Comparison of ENCODE assay signal across 10 cellular contexts in genomic region chr17:36008998-36009665, GRCh38. TPM values are rescaled to one million over a fixed set of nuclear protein-coding genes. Genes with fewer than 3 reads are reported as not detected.
DNase-seq lines count a peak whose midpoint lies in the region; ATAC-seq, FAIRE-seq and TF ChIP-seq lines count a peak whose summit lies in the region.
"Had no signal": no experiment of that assay in that cellular context is flagged by ENCODE, and none has a peak within 500 bp of the region (broad histone marks: within the 10 kb centered on the region; RNA-seq: fewer than 3 reads in every experiment).

No MANE protein-coding gene starts in this region.

- peak overlapping the region; percentile 34 for H2AFZ ChIP-seq in IMR-90 (replicated peaks; ENCODE audit: low read length, poor library complexity)

- no peaks in the 10 kb centered on the region for H3K36me3 ChIP-seq in IMR-90 (ENCODE audit: control insufficient read depth, insufficient read depth, low read length)
- no peaks in the 10 kb centered on the region for H3K36me3 ChIP-seq in brain microvascular endothelial cell (replicated peaks)
- H3K36me3 ChIP-seq in pancreas, result no peaks in the 10 kb centered on the region

- CTCF ChIA-PET in IMR-90 (lab: Yijun Ruan, JAX), result interaction anchor here (0.7 to 1.1 kb wide), 2 partner anchors 13 to 33 kb away, joined by 3 to 4 read pairs; no protein-coding TSS in a partner anchor

- peaks cover 46% of the 10 kb centered on the region for H3K9me3 Mint-ChIP-seq in nephron progenitor cell
- H3K9me3 Mint-ChIP-seq: activated T-cell treated with anti-CD3 and anti-CD28 coated beads, Interleukin-2, amount 50 U/mL, for 72 hours had no signal

- H3K56ac ChIP-seq in IMR-90 (ENCODE audit: extremely low read depth, insufficient read depth, low read length), result no peak overlapping the region

- POLR2A ChIA-PET in IMR-90 (lab: Charles Lee; ENCODE audit: unreplicated experiment), result no interaction called here

- DNase-seq in EH (ENCODE audit: low read depth) (peak; percentile 32), IMR-90 (peak; percentile 12), brain microvascular endothelial cell (peak; percentile 6), nephron progenitor cell (no peak), pancreas (no peak), DMS153 (lab: John Stamatoyannopoulos, UW) (no peak)
- DNase-seq: activated T-cell treated with anti-CD3 and anti-CD28 coated beads, Interleukin-2, amount 50 U/mL, for 72 hours; occipital lobe had no signal

- no peak overlapping the region for H3K18ac ChIP-seq in IMR-90 (ENCODE audit: low read depth, low read length)

- WGBS in IMR-90 (ENCODE audit: extremely low coverage in 2 of 2, insufficient read length in 1 of 2), 2 experiments, result 100% methylated on average over 1 of the region's 14 CpGs; no CpG with 5 or more reads in 1 of the 2 experiments
- whole genome bisulfite sequencing in pancreas, 2 donors, result 82 to 86% methylated on average over 14 of the region's 14 CpGs

- no peaks in the 10 kb centered on the region for H3K79me1 ChIP-seq in IMR-90 (ENCODE audit: low read depth in 1 of 2, low read length in 2 of 2)

- H3K23ac ChIP-seq in IMR-90 (ENCODE audit: low read depth, low read length), result no peak overlapping the region

- TF ChIP-seq CTCF in IMR-90 (conservative IDR thresholded peaks at IDR 0.05; ENCODE audit: low read depth, low read length) (peak; percentile 59), brain microvascular endothelial cell (IDR thresholded peaks at IDR 0.05; ENCODE audit: low read depth, low read length, missing control alignments) (peak; percentile 49), nephron progenitor cell (IDR thresholded peaks at IDR 0.05) (peak; percentile 12), pancreas (IDR thresholded peaks at IDR 0.05) (no peak)

- no peak overlapping the region for H3K4me2 ChIP-seq in IMR-90 (ENCODE audit: low read depth, low read length)

- no peak overlapping the region for H2AK5ac ChIP-seq in IMR-90 (ENCODE audit: low read depth, low read length)

- H3K27me3 ChIP-seq in IMR-90 (ENCODE audit: control insufficient read depth, insufficient read depth, low read length) (peaks cover 3% of the 10 kb centered on the region), brain microvascular endothelial cell (replicated peaks) (no peaks in the 10 kb centered on the region), pancreas (no peaks in the 10 kb centered on the region)

- no peaks in the 10 kb centered on the region for H4K20me1 ChIP-seq in IMR-90 (ENCODE audit: insufficient read depth, low read length)

- no peaks in the 10 kb centered on the region for H3K9me1 ChIP-seq in IMR-90 (ENCODE audit: insufficient read depth, low read length)

- ATAC-seq in IMR-90 (ENCODE audit: low read depth) (peak; percentile 64), pancreas (no peak), HG03039 (IDR thresholded peaks at IDR 0.05; ENCODE audit: unreplicated experiment) (no peak)
- ATAC-seq: activated T-cell treated with anti-CD3 and anti-CD28 coated beads, Interleukin-2, amount 50 U/mL, for 72 hours had no signal

- BruUV-seq in IMR-90 (replicated peaks; lab: Mats Ljungman, UMichigan), result no TSS peak

- peaks cover 7% of the 10 kb centered on the region for H3K4me1 Mint-ChIP-seq in nephron progenitor cell

- peak; percentile 45 for TF ChIP-seq RAD21 in IMR-90 (IDR thresholded peaks at IDR 0.05; ENCODE audit: low read length)

- H3K27ac Mint-ChIP-seq in nephron progenitor cell, result no peak overlapping the region
- H3K27ac Mint-ChIP-seq: activated T-cell treated with anti-CD3 and anti-CD28 coated beads, Interleukin-2, amount 50 U/mL, for 72 hours had no signal

- no peak overlapping the region for H2BK5ac ChIP-seq in IMR-90 (ENCODE audit: low read depth, low read length, poor library complexity, severe bottlenecking)

- in situ Hi-C loops in IMR-90 (cut with MboI; ENCODE audit: low sequenced_read_pairs), result no loop called here
- in situ Hi-C loops in brain microvascular endothelial cell (cut with HindIII; ENCODE audit: low pct_ligation_motif_present, low sequenced_read_pairs), result no loop called here

- no peaks in the 10 kb centered on the region for H3K9me3 ChIP-seq in IMR-90 (ENCODE audit: control insufficient read depth, insufficient read depth, low read length)
- no peaks in the 10 kb centered on the region for H3K9me3 ChIP-seq in pancreas

- peaks cover 16% of the 10 kb centered on the region for H3K27me3 Mint-ChIP-seq in nephron progenitor cell (ENCODE audit: low read depth, poor library complexity)

- no peak overlapping the region for H4K8ac ChIP-seq in IMR-90 (ENCODE audit: low read depth in 2 of 2, low read length in 2 of 2)

- dilution Hi-C loops in IMR-90 (cut with HindIII; ENCODE audit: low sequenced_read_pairs, unreplicated experiment), result no loop called here

- no peak overlapping the region for H2BK15ac ChIP-seq in IMR-90 (ENCODE audit: low read depth, low read length)

- H3K4ac ChIP-seq in IMR-90 (ENCODE audit: low read depth, low read length), result no peak overlapping the region

- H4K91ac ChIP-seq in IMR-90 (ENCODE audit: insufficient read depth, low read depth, low read length), result no peak overlapping the region

- no peak overlapping the region for H3K14ac ChIP-seq in IMR-90 (replicated peaks; ENCODE audit: low read depth, low read length)

- FAIRE-seq in pancreas (lab: Jason Lieb, UNC), result no peak

- no peak overlapping the region for H2BK20ac ChIP-seq in IMR-90 (ENCODE audit: low read depth, low read length)

- no peak overlapping the region for H4K5ac ChIP-seq in IMR-90 (ENCODE audit: low read depth, low read length)

- H3K9ac ChIP-seq in IMR-90 (ENCODE audit: low read depth, low read length), result no peak overlapping the region

- H3K4me1 ChIP-seq in IMR-90 (ENCODE audit: control insufficient read depth, insufficient read depth, low read length) (no peaks in the 10 kb centered on the region), pancreas (no peaks in the 10 kb centered on the region)

- intact Hi-C loops in IMR-90 (cut with micrococcal nuclease) (loop anchor here (1.0 kb wide), 1 partner anchor 40 kb away; no protein-coding TSS in a partner anchor), pancreas (cut with DNase I) (no loop called here)

- no peaks in the 10 kb centered on the region for H3K36me3 Mint-ChIP-seq in nephron progenitor cell (ENCODE audit: low read depth)

- no peak overlapping the region for H2AK9ac ChIP-seq in IMR-90 (replicated peaks; ENCODE audit: low read depth, low read length, poor library complexity)

- H3K27ac ChIP-seq in IMR-90 (ENCODE audit: insufficient read depth, low read length) (no peak overlapping the region), brain microvascular endothelial cell (no peak overlapping the region), pancreas (no peak overlapping the region)

- H2BK120ac ChIP-seq in IMR-90 (ENCODE audit: low read depth, low read length), result no peak overlapping the region

- TF ChIP-seq POLR2A in IMR-90 (IDR thresholded peaks at IDR 0.05; ENCODE audit: low read depth, low read length), result no peak

- H3K4me3 Mint-ChIP-seq in nephron progenitor cell, result no peak overlapping the region
- H3K4me3 Mint-ChIP-seq: activated T-cell treated with anti-CD3 and anti-CD28 coated beads, Interleukin-2, amount 50 U/mL, for 72 hours had no signal

- no peak overlapping the region for H3K4me3 ChIP-seq in IMR-90 (ENCODE audit: insufficient read depth, low read depth, low read length)
- H3K4me3 ChIP-seq in brain microvascular endothelial cell (ENCODE audit: low read depth, low read length), result no peak overlapping the region
- H3K4me3 ChIP-seq in pancreas, result no peak overlapping the region

TF ChIP-seq in IMR-90, 13 proteins besides CTCF, POLR2A, EP300 and RAD21 (continues in another document):
- no peak for TF ChIP-seq USF2 (IDR thresholded peaks at IDR 0.05; ENCODE audit: low read depth, low read length)

RNA-seq across cellular contexts. Expression of gene CCL15, which starts 7.8 kb away (rescaled TPM):
- total RNA-seq in IMR-90 (2012; rRNA removed) (not detected in 2 replicates), pancreas (under 1 TPM in 3 of 6 donors, not detected in 3; 0.32 to 0.55 (median 0.32) TPM)
- polyA plus RNA-seq in IMR-90 (2012; rRNA removed) (not detected in 2 replicates), pancreas (under 1 TPM in 1 of 2 donors, not detected in 1; 0.59 TPM)
- not detected in 2 replicates for polyA plus RNA-seq in IMR-90 (2012; cell fraction: cytosol; rRNA removed)
- not detected in 2 replicates for polyA plus RNA-seq in IMR-90 (2012; cell fraction: nucleus; rRNA removed; ENCODE audit: low replicate concordance)
- total RNA-seq: activated T-cell treated with anti-CD3 and anti-CD28 coated beads, Interleukin-2, amount 50 U/mL, for 72 hours; occipital lobe; subcutaneous adipose tissue had no signal

RNA-seq across cellular contexts. Expression of gene CCL23, which starts 8.6 kb away (rescaled TPM):
- total RNA-seq in IMR-90 (2012; rRNA removed) (not detected in 2 replicates), pancreas (1 to 10 TPM in 2 of 6 donors, under 1 TPM in 2, not detected in 2; 0.39 to 2.2 (median 0.93) TPM)
- polyA plus RNA-seq in IMR-90 (2012; rRNA removed) (not detected in 2 replicates), pancreas (under 1 TPM; 0.46 to 0.70 TPM)
- polyA plus RNA-seq in IMR-90 (2012; cell fraction: cytosol; rRNA removed), result not detected in 2 replicates
- polyA plus RNA-seq in IMR-90 (2012; cell fraction: nucleus; rRNA removed; ENCODE audit: low replicate concordance), result not detected in 2 replicates
- total RNA-seq: activated T-cell treated with anti-CD3 and anti-CD28 coated beads, Interleukin-2, amount 50 U/mL, for 72 hours; occipital lobe had no signal

RNA-seq across cellular contexts. Expression of gene CCL14, which starts 22.6 kb away (rescaled TPM):
- total RNA-seq in IMR-90 (2012; rRNA removed) (not detected in 2 replicates), pancreas (10 to 100 TPM in 1 of 6 donors, 1 to 10 TPM in 5; 1.9 to 11.5 (median 5.0) TPM)
- polyA plus RNA-seq in IMR-90 (2012; rRNA removed) (not detected in 2 replicates), pancreas (10 to 100 TPM in 1 of 2 donors, 1 to 10 TPM in 1; 5.7 to 53.7 TPM)
- not detected in 2 replicates for polyA plus RNA-seq in IMR-90 (2012; cell fraction: cytosol; rRNA removed)
- not detected in 2 replicates for polyA plus RNA-seq in IMR-90 (2012; cell fraction: nucleus; rRNA removed; ENCODE audit: low replicate concordance)
- total RNA-seq: activated T-cell treated with anti-CD3 and anti-CD28 coated beads, Interleukin-2, amount 50 U/mL, for 72 hours; occipital lobe had no signal

RNA-seq across cellular contexts. Expression of gene CCL16, which starts 27.8 kb away (rescaled TPM):
- not detected in 2 replicates for total RNA-seq in IMR-90 (2012; rRNA removed)
- not detected in 2 replicates for polyA plus RNA-seq in IMR-90 (2012; rRNA removed)
- not detected in 2 replicates for polyA plus RNA-seq in IMR-90 (2012; cell fraction: cytosol; rRNA removed)
- not detected in 2 replicates for polyA plus RNA-seq in IMR-90 (2012; cell fraction: nucleus; rRNA removed; ENCODE audit: low replicate concordance)
- total RNA-seq in pancreas, result not detected
- under 1 TPM; 0.14 to 0.30 TPM for polyA plus RNA-seq in pancreas
- total RNA-seq: activated T-cell treated with anti-CD3 and anti-CD28 coated beads, Interleukin-2, amount 50 U/mL, for 72 hours; occipital lobe had no signal

RNA-seq across cellular contexts. Expression of gene CCL18, which starts 54.9 kb away (rescaled TPM):
- total RNA-seq in IMR-90 (2012; rRNA removed) (not detected in 2 replicates), pancreas (1 to 10 TPM in 2 of 6 donors, under 1 TPM in 2, not detected in 2; 0.13 to 1.5 (median 1.1) TPM)
- polyA plus RNA-seq in IMR-90 (2012; rRNA removed) (not detected in 2 replicates), pancreas (not detected)
- not detected in 2 replicates for polyA plus RNA-seq in IMR-90 (2012; cell fraction: cytosol; rRNA removed)
- polyA plus RNA-seq in IMR-90 (2012; cell fraction: nucleus; rRNA removed; ENCODE audit: low replicate concordance), result not detected in 2 replicates
- total RNA-seq: occipital lobe had no signal

Comparison
In these comparisons a context has a peak if more than half of its experiments do, and no peak if none do; other contexts are left out.
1. DNase-seq: peak in EH (single experiment), IMR-90 (single experiment) and brain microvascular endothelial cell (single experiment); none in nephron progenitor cell (single experiment), pancreas (0 of 6) and DMS153 (single experiment).
2. CTCF ChIP-seq: peak in IMR-90 (single experiment), brain microvascular endothelial cell (single experiment) and nephron progenitor cell (single experiment); none in pancreas (0 of 4).